25 cellular contexts compared by ENCODE assay signal in genomic region chr17:5023588-5024147, GRCh38. TPM values are rescaled to one million over a fixed set of nuclear protein-coding genes. Genes with fewer than 3 reads are reported as not detected.
DNase-seq lines count a peak whose midpoint lies in the region; ATAC-seq, FAIRE-seq and TF ChIP-seq lines count a peak whose summit lies in the region.
"Had no signal": no experiment of that assay in that cellular context is flagged by ENCODE, and none has a peak within 500 bp of the region (broad histone marks: within the 10 kb centered on the region; RNA-seq: fewer than 3 reads in every experiment).

No MANE protein-coding gene starts in this region.

- TF ChIP-seq EP300 in K562 (IDR thresholded peaks at IDR 0.05; ENCODE audit: low read length) = no peak
- no peak for TF ChIP-seq EP300 in stomach (IDR thresholded peaks at IDR 0.05)

- H3K4me1 Mint-ChIP-seq in activated naive CD8-positive, alpha-beta T cell treated with anti-CD3 and anti-CD28 coated beads, Interleukin-2, amount 10 ng/mL, durations not matched to agents 7 days and 5 days = peaks cover 16% of the 10 kb centered on the region
- peaks cover 6% of the 10 kb centered on the region for H3K4me1 Mint-ChIP-seq in activated naive CD8-positive, alpha-beta T cell treated with anti-CD3 and anti-CD28 coated beads for 36 hours
- H3K4me1 Mint-ChIP-seq: GM23338 had no signal

- H3K9me1 ChIP-seq in K562 (ENCODE audit: control insufficient read depth, insufficient read depth, low read length) = no peaks in the 10 kb centered on the region

- peak overlapping the region; percentile 63 for H3K27ac Mint-ChIP-seq in activated naive CD8-positive, alpha-beta T cell treated with anti-CD3 and anti-CD28 coated beads, Interleukin-2, amount 10 ng/mL, durations not matched to agents 7 days and 5 days
- no peak overlapping the region for H3K27ac Mint-ChIP-seq in activated naive CD8-positive, alpha-beta T cell treated with anti-CD3 and anti-CD28 coated beads for 36 hours
- H3K27ac Mint-ChIP-seq: GM23338 had no signal

- H2BK15ac ChIP-seq in mesenchymal stem cell (ENCODE audit: low read depth, poor library complexity, severe bottlenecking) = peak overlapping the region; percentile 18

- no peak overlapping the region for H4K8ac ChIP-seq in mesenchymal stem cell (ENCODE audit: low read length)

- H3K27ac ChIP-seq in K562 (ENCODE audit: extremely low read depth, low read depth, low read length) (no peak overlapping the region), mesenchymal stem cell (ENCODE audit: low read length, poor library complexity, severe bottlenecking) (no peak overlapping the region), stomach (peak overlapping the region in 3 of 5 donors; percentile 18 to 51 (median 46)), hepatocyte (no peak overlapping the region)
- H3K27ac ChIP-seq: BLaER1 treated with 17β-estradiol and CSF1 and Interleukin-3, amounts not matched to agents 10 nM and 100 nM; SJCRH30 had no signal

- H3K27me3 ChIP-seq in K562 (ENCODE audit: control insufficient read depth in 2 of 2, insufficient read depth in 2 of 2, low read length in 2 of 2) = no peaks in the 10 kb centered on the region
- H3K27me3 ChIP-seq in mesenchymal stem cell (ENCODE audit: control insufficient read depth in 1 of 2, insufficient read depth in 1 of 2, low read length in 2 of 2) = no peaks in the 10 kb centered on the region
- no peaks in the 10 kb centered on the region for H3K27me3 ChIP-seq in stomach
- H3K27me3 ChIP-seq in hepatocyte = no peaks in the 10 kb centered on the region
- H3K27me3 ChIP-seq: BLaER1 treated with 17β-estradiol and CSF1 and Interleukin-3, amounts not matched to agents 10 nM and 100 nM; SJCRH30 had no signal

- H3K36me3 Mint-ChIP-seq in activated naive CD8-positive, alpha-beta T cell treated with anti-CD3 and anti-CD28 coated beads, Interleukin-2, amount 10 ng/mL, durations not matched to agents 7 days and 5 days = peaks cover 15% of the 10 kb centered on the region
- H3K36me3 Mint-ChIP-seq in activated naive CD8-positive, alpha-beta T cell treated with anti-CD3 and anti-CD28 coated beads for 36 hours = peaks cover 10% of the 10 kb centered on the region

- no peaks in the 10 kb centered on the region for H3K27me3 Mint-ChIP-seq in activated naive CD8-positive, alpha-beta T cell treated with anti-CD3 and anti-CD28 coated beads, Interleukin-2, amount 10 ng/mL, durations not matched to agents 7 days and 5 days
- no peaks in the 10 kb centered on the region for H3K27me3 Mint-ChIP-seq in activated naive CD8-positive, alpha-beta T cell treated with anti-CD3 and anti-CD28 coated beads for 36 hours
- H3K27me3 Mint-ChIP-seq: CD4-positive, alpha-beta memory T cell had no signal

- TF ChIP-seq CTCF in K562 (IDR thresholded peaks at IDR 0.05 in 2 of 3, conservative IDR thresholded peaks at IDR 0.05 in 1 of 3; ENCODE audit: insufficient read depth in 2 of 3, low read depth in 1 of 3, low read length in 3 of 3) (no peak), stomach (IDR thresholded peaks at IDR 0.05) (no peak), hepatocyte (IDR thresholded peaks at IDR 0.05; ENCODE audit: poor library complexity) (no peak)

- H3K9ac ChIP-seq in K562 (ENCODE audit: insufficient read depth in 1 of 2, low read depth in 2 of 2, low read length in 2 of 2) (no peak overlapping the region; a peak in 1 of 4 replicates), mesenchymal stem cell (ENCODE audit: low read length) (no peak overlapping the region)

- intact Hi-C loops in K562 (cut with micrococcal nuclease) (no loop called here), stomach (cut with DNase I; ENCODE audit: low total_unique reads) (no loop called here)

- no peak overlapping the region for H2BK12ac ChIP-seq in mesenchymal stem cell (ENCODE audit: low read length in 2 of 2)

- H4K20me1 ChIP-seq in K562 (replicated peaks; ENCODE audit: control insufficient read depth, insufficient read depth, low read length) (no peaks in the 10 kb centered on the region), hepatocyte (ENCODE audit: insufficient read depth, poor library complexity, severe bottlenecking) (no peaks in the 10 kb centered on the region)

- H2BK5ac ChIP-seq in mesenchymal stem cell (ENCODE audit: low read depth, low read length, poor library complexity, severe bottlenecking) = no peak overlapping the region

- no peak overlapping the region for H3K18ac ChIP-seq in mesenchymal stem cell (ENCODE audit: low read depth in 1 of 2, low read length in 2 of 2)

- no peak overlapping the region for H2AFZ ChIP-seq in K562 (ENCODE audit: low read depth, low read length)
- no peak overlapping the region for H2AFZ ChIP-seq in mesenchymal stem cell (ENCODE audit: low read depth, low read length)
- H2AFZ ChIP-seq in hepatocyte = no peak overlapping the region
- H2AFZ ChIP-seq: GM23338 had no signal

- in situ Hi-C loops in K562 (cut with MboI) = no loop called here

- no peak overlapping the region for H4K91ac ChIP-seq in mesenchymal stem cell (ENCODE audit: low read length)

- H3K4me3 Mint-ChIP-seq in activated naive CD8-positive, alpha-beta T cell treated with anti-CD3 and anti-CD28 coated beads, Interleukin-2, amount 10 ng/mL, durations not matched to agents 7 days and 5 days = no peak overlapping the region
- no peak overlapping the region for H3K4me3 Mint-ChIP-seq in activated naive CD8-positive, alpha-beta T cell treated with anti-CD3 and anti-CD28 coated beads for 36 hours
- H3K4me3 Mint-ChIP-seq: CD4-positive, alpha-beta memory T cell; GM23338 had no signal

- H3K9me2 ChIP-seq in hepatocyte (replicated peaks; ENCODE audit: insufficient read depth) = no peaks in the 10 kb centered on the region

- no peak overlapping the region for H2BK120ac ChIP-seq in mesenchymal stem cell (ENCODE audit: low read depth, low read length)

- no TSS peak for BruUV-seq in K562 (replicated peaks; lab: Mats Ljungman, UMichigan)

- H3K9me3 ChIP-seq in K562 (replicated peaks; ENCODE audit: control insufficient read depth, insufficient read depth, low read depth, low read length) (no peaks in the 10 kb centered on the region), mesenchymal stem cell (ENCODE audit: control insufficient read depth, low read length) (no peaks in the 10 kb centered on the region), stomach (no peaks in the 10 kb centered on the region), hepatocyte (ENCODE audit: low read depth) (no peaks in the 10 kb centered on the region)
- H3K9me3 ChIP-seq: BLaER1 treated with 17β-estradiol and CSF1 and Interleukin-3, amounts not matched to agents 10 nM and 100 nM; SJCRH30 had no signal

- no peak for ATAC-seq in activated naive CD8-positive, alpha-beta T cell treated with anti-CD3 and anti-CD28 coated beads, Interleukin-2, amount 10 ng/mL, durations not matched to agents 7 days and 5 days (ENCODE audit: low read depth)
- ATAC-seq in K562 = no peak
- ATAC-seq: GM23338, HCT116, Panc1 had no signal

- H3K79me1 ChIP-seq in mesenchymal stem cell (replicated peaks; ENCODE audit: low read length, poor library complexity, severe bottlenecking) = peaks cover 26% of the 10 kb centered on the region

- TF ChIP-seq RAD21 in K562 (CRISPR knock-in tag; conservative IDR thresholded peaks at IDR 0.05 in 1 of 2, IDR thresholded peaks at IDR 0.05 in 1 of 2) = no peak

- POLR2A ChIA-PET in activated naive CD8-positive, alpha-beta T cell treated with anti-CD3 and anti-CD28 coated beads, Interleukin-2, amount 10 ng/mL, durations not matched to agents 7 days and 5 days (lab: Charles Lee) = interaction anchor here (0.6 kb wide), 1 partner anchor 39 kb away, joined by 5 read pairs; no protein-coding TSS in a partner anchor
- POLR2A ChIA-PET in K562 (lab: Yijun Ruan, JAX) = interaction anchor here (0.8 kb wide), 1 partner anchor 44 kb away, joined by 3 read pairs; no protein-coding TSS in a partner anchor

- TF ChIP-seq POLR2A in K562 (conservative IDR thresholded peaks at IDR 0.05) (no peak), stomach (IDR thresholded peaks at IDR 0.05) (no peak)

- DNase-seq in activated naive CD8-positive, alpha-beta T cell treated with anti-CD3 and anti-CD28 coated beads, Interleukin-2, amount 10 ng/mL, durations not matched to agents 7 days and 5 days = no peak
- no peak for DNase-seq in activated naive CD8-positive, alpha-beta T cell treated with anti-CD3 and anti-CD28 coated beads for 36 hours
- DNase-seq in K562 (ENCODE audit: extremely low read depth in 1 of 4, low spot score in 3 of 4) (no peak), mesenchymal stem cell (no peak), stomach (no peak), putamen (ENCODE audit: low spot score) (no peak), DMS153 (lab: John Stamatoyannopoulos, UW) (no peak), hepatocyte (ENCODE audit: low spot score) (no peak)
- DNase-seq: 8988T; CD4-positive, alpha-beta memory T cell; IMR-90; MV-4-11; NCI-H1105 treated with DMSO at 0.1 percent for 48 hours; NCI-H2029 treated with DMSO at 0.1 percent for 48 hours; NCI-H524 treated with DMSO at 0.1 percent for 48 hours; NCI-H82; SJCRH30 had no signal

- H3K4me2 ChIP-seq in K562 (ENCODE audit: insufficient read depth, low read length) (no peak overlapping the region), mesenchymal stem cell (ENCODE audit: low read length, poor library complexity, severe bottlenecking) (no peak overlapping the region), hepatocyte (no peak overlapping the region)
- H3K4me2 ChIP-seq: BLaER1 treated with 17β-estradiol and CSF1 and Interleukin-3, amounts not matched to agents 10 nM and 100 nM; GM23338 had no signal

- no peak for FAIRE-seq in K562 (lab: Jason Lieb, UNC)
- FAIRE-seq: GM12891, HTR-8/SVneo had no signal

- peaks cover 30% of the 10 kb centered on the region; the same call in 2 of the 3 replicates for H3K36me3 ChIP-seq in K562 (ENCODE audit: control insufficient read depth, insufficient read depth, low read length)
- peaks cover 62 to 63% of the 10 kb centered on the region in 2 experiments for H3K36me3 ChIP-seq in mesenchymal stem cell (ENCODE audit: control insufficient read depth in 1 of 2, insufficient read depth in 2 of 2, low read depth in 1 of 2, low read length in 2 of 2)
- H3K36me3 ChIP-seq in stomach = peaks cover 36 to 56% (median 55%) of the 10 kb centered on the region in 4 donors
- H3K36me3 ChIP-seq in hepatocyte (replicated peaks; ENCODE audit: insufficient read depth, low read depth) = no peaks in the 10 kb centered on the region

- H3K9me3 Mint-ChIP-seq in activated naive CD8-positive, alpha-beta T cell treated with anti-CD3 and anti-CD28 coated beads, Interleukin-2, amount 10 ng/mL, durations not matched to agents 7 days and 5 days = no peaks in the 10 kb centered on the region
- H3K9me3 Mint-ChIP-seq in activated naive CD8-positive, alpha-beta T cell treated with anti-CD3 and anti-CD28 coated beads for 36 hours = no peaks in the 10 kb centered on the region
- H3K9me3 Mint-ChIP-seq: CD4-positive, alpha-beta memory T cell; GM23338 had no signal

- no peak overlapping the region for H3K14ac ChIP-seq in mesenchymal stem cell (ENCODE audit: low read length in 2 of 2)

- H3K4me1 ChIP-seq in K562 (replicated peaks in 1 of 2; ENCODE audit: control insufficient read depth in 2 of 2, insufficient read depth in 2 of 2, low read length in 2 of 2) (peaks cover 0 to 5% of the 10 kb centered on the region in 2 experiments; a peak in 1 of 5 replicates), mesenchymal stem cell (ENCODE audit: control insufficient read depth, insufficient read depth, low read depth, low read length) (peaks cover 8% of the 10 kb centered on the region), stomach (peaks cover 0 to 28% (median 18%) of the 10 kb centered on the region in 4 donors), hepatocyte (ENCODE audit: insufficient read depth) (no peaks in the 10 kb centered on the region)
- H3K4me1 ChIP-seq: SJCRH30 had no signal

- CTCF ChIA-PET in K562 (lab: Yijun Ruan, JAX; ENCODE audit: low intra/inter-chr PET ratio) = no interaction called here

- no peak overlapping the region for H2AK5ac ChIP-seq in mesenchymal stem cell (ENCODE audit: low read length, severe bottlenecking)

- H3K23ac ChIP-seq in mesenchymal stem cell (ENCODE audit: low read length in 2 of 2) = no peak overlapping the region

- H3K79me2 ChIP-seq in K562 (ENCODE audit: control insufficient read depth, insufficient read depth, low read length) = no peaks in the 10 kb centered on the region
- H3K79me2 ChIP-seq in hepatocyte = no peaks in the 10 kb centered on the region

- 97% methylated on average over 5 of the region's 29 CpGs for WGBS in K562 (ENCODE audit: insufficient coverage, low coverage, missing lambda C conversion rate)
- 99% methylated on average over 19 of the region's 29 CpGs for WGBS in mesenchymal stem cell
- WGBS in stomach, 5 donors = 76 to 92% (median 83%) methylated on average over 17 to 29 of the region's 29 CpGs
- 95% methylated on average over 15 of the region's 29 CpGs for WGBS in hepatocyte (ENCODE audit: low lambda C conversion rate, missing lambda C conversion rate)

- H3K4me3 ChIP-seq in K562 = no peak overlapping the region
- no peak overlapping the region for H3K4me3 ChIP-seq in mesenchymal stem cell (ENCODE audit: insufficient read depth in 1 of 2, low read depth in 1 of 2, low read length in 2 of 2)
- no peak overlapping the region for H3K4me3 ChIP-seq in stomach
- no peak overlapping the region for H3K4me3 ChIP-seq in hepatocyte
- H3K4me3 ChIP-seq: BLaER1 treated with 17β-estradiol and CSF1 and Interleukin-3, amounts not matched to agents 10 nM and 100 nM; GM23338; SJCRH30 had no signal

- H3K4ac ChIP-seq in mesenchymal stem cell (ENCODE audit: low read depth in 1 of 2, low read length in 2 of 2) = no peak overlapping the region

RNA-seq across cellular contexts. Expression of gene SLC52A1, which starts 11.6 kb away (rescaled TPM):
- 1 to 10 TPM in 1 of 2 experiments, under 1 TPM in 1; 0.85 to 1.4 TPM for total RNA-seq in activated naive CD8-positive, alpha-beta T cell treated with anti-CD3 and anti-CD28 coated beads, Interleukin-2, amount 10 ng/mL, durations not matched to agents 7 days and 5 days
- total RNA-seq in activated naive CD8-positive, alpha-beta T cell treated with anti-CD3 and anti-CD28 coated beads for 36 hours = not detected
- total RNA-seq in K562 (2011; cell fraction: chromatin; rRNA removed; ENCODE audit: low replicate concordance) = 0.16 TPM in 1 of 2 replicates, not detected in the other
- total RNA-seq in K562 (2011; cell fraction: nucleolus; rRNA removed) = 0.17 TPM in 1 of 2 replicates, not detected in the other
- total RNA-seq in K562 (2011; cell fraction: nucleoplasm; rRNA removed) = not detected in 2 replicates
- total RNA-seq in K562 (2014; rRNA removed) (not detected in 2 replicates), K562 (2014; rRNA removed; fragmentation: Illumina TruSeq; extraction: Trizol) (not detected in 2 replicates), K562 (2015; rRNA removed; fragmentation: Illumina TruSeq; extraction: Trizol) (not detected in 2 replicates), K562 (2021) (not detected in 2 replicates), stomach (not detected), hepatocyte (0.13 TPM in 1 of 2 replicates, not detected in the other)
- polyA plus RNA-seq in K562 (2011; rRNA removed) (0.04 TPM in 1 of 2 replicates, not detected in the other), K562 (2014; fragmentation: Illumina TruSeq; extraction: Trizol) (not detected in 2 replicates), K562 (2014; fragmentation: Nextera tagmentation; extraction: Ambion mirVana) (not detected), K562 (2014; rRNA removed) (not detected in 2 replicates), stomach (1 to 10 TPM in 1 of 3 donors, not detected in 2; 1.0 TPM), hepatocyte (0.16 TPM in 1 of 2 replicates, not detected in the other)
- not detected in 2 replicates for polyA plus RNA-seq in K562 (2011; cell fraction: cytosol; rRNA removed)
- polyA plus RNA-seq in K562 (2011; cell fraction: nucleus; rRNA removed) = not detected in 2 replicates
- 0.05 TPM in 1 of 2 replicates, not detected in the other for polyA plus RNA-seq in K562 (2012)
- not detected in 2 replicates for polyA minus RNA-seq in K562 (2011; rRNA and poly(A)+ RNA removed)
- polyA minus RNA-seq in K562 (2011; cell fraction: cytosol; rRNA and poly(A)+ RNA removed) = not detected in 2 replicates
- polyA minus RNA-seq in K562 (2011; cell fraction: nucleus; rRNA and poly(A)+ RNA removed) = not detected in 2 replicates
- polyA plus RNA-seq in mesenchymal stem cell (2013, experiment 1 of 2) = not detected
- polyA plus RNA-seq in mesenchymal stem cell (2013, experiment 2 of 2) = not detected
- total RNA-seq: G401, IMR-90, M059J, SJCRH30 had no signal
- polyA plus RNA-seq: IMR-90 had no signal

RNA-seq across cellular contexts. Expression of gene KIF1C, which starts 25.9 kb away (rescaled TPM):
- total RNA-seq in activated naive CD8-positive, alpha-beta T cell treated with anti-CD3 and anti-CD28 coated beads, Interleukin-2, amount 10 ng/mL, durations not matched to agents 7 days and 5 days = 10 to 100 TPM; 35.5 to 37.3 TPM
- total RNA-seq in activated naive CD8-positive, alpha-beta T cell treated with anti-CD3 and anti-CD28 coated beads for 36 hours = 10 to 100 TPM; 49.9 to 51.1 TPM
- total RNA-seq in K562 (2011; cell fraction: chromatin; rRNA removed; ENCODE audit: low replicate concordance) = 21.6 and 38.9 TPM in 2 replicates
- 14.3 and 15.7 TPM in 2 replicates for total RNA-seq in K562 (2011; cell fraction: nucleolus; rRNA removed)
- 19.9 and 30.2 TPM in 2 replicates for total RNA-seq in K562 (2011; cell fraction: nucleoplasm; rRNA removed)
- 24.6 and 32.9 TPM in 2 replicates for total RNA-seq in K562 (2014; rRNA removed)
- 22.9 and 25.1 TPM in 2 replicates for total RNA-seq in K562 (2014; rRNA removed; fragmentation: Illumina TruSeq; extraction: Trizol)
- total RNA-seq in K562 (2015; rRNA removed; fragmentation: Illumina TruSeq; extraction: Trizol) = 25.1 and 25.8 TPM in 2 replicates
- 67.4 and 68.4 TPM in 2 replicates for total RNA-seq in K562 (2021)
- polyA plus RNA-seq in K562 (2011; rRNA removed) = 15.4 and 28.5 TPM in 2 replicates
- polyA plus RNA-seq in K562 (2011; cell fraction: cytosol; rRNA removed) = 10.0 and 18.3 TPM in 2 replicates
- polyA plus RNA-seq in K562 (2011; cell fraction: nucleus; rRNA removed) = 20.7 and 22.6 TPM in 2 replicates
- polyA plus RNA-seq in K562 (2012) = 19.6 and 27.3 TPM in 2 replicates
- 24.2 and 29.5 TPM in 2 replicates for polyA plus RNA-seq in K562 (2014; fragmentation: Illumina TruSeq; extraction: Trizol)
- polyA plus RNA-seq in K562 (2014; fragmentation: Nextera tagmentation; extraction: Ambion mirVana) = under 1 TPM; 0.38 to 0.48 TPM
- polyA plus RNA-seq in K562 (2014; rRNA removed) = 15.2 and 21.4 TPM in 2 replicates
- polyA minus RNA-seq in K562 (2011; rRNA and poly(A)+ RNA removed) = 24.6 and 34.2 TPM in 2 replicates
- 19.0 and 19.8 TPM in 2 replicates for polyA minus RNA-seq in K562 (2011; cell fraction: cytosol; rRNA and poly(A)+ RNA removed)
- 3.4 and 4.6 TPM in 2 replicates for polyA minus RNA-seq in K562 (2011; cell fraction: nucleus; rRNA and poly(A)+ RNA removed)
- polyA plus RNA-seq in mesenchymal stem cell (2013, experiment 1 of 2) = 39.8 TPM
- polyA plus RNA-seq in mesenchymal stem cell (2013, experiment 2 of 2) = 38.7 TPM
- 100 to 1,000 TPM in 2 of 5 donors, 10 to 100 TPM in 3; 47.5 to 334 (median 94.8) TPM for total RNA-seq in stomach
- polyA plus RNA-seq in stomach = 100 to 1,000 TPM in 1 of 3 donors, 10 to 100 TPM in 2; 33.4 to 130 (median 70.3) TPM
- 51.3 and 59.4 TPM in 2 replicates for total RNA-seq in hepatocyte
- polyA plus RNA-seq in hepatocyte = 65.2 and 75.9 TPM in 2 replicates

RNA-seq across cellular contexts. Expression of gene INCA1, which starts 26.3 kb away (rescaled TPM):
- under 1 TPM; 0.42 to 0.54 TPM for total RNA-seq in activated naive CD8-positive, alpha-beta T cell treated with anti-CD3 and anti-CD28 coated beads, Interleukin-2, amount 10 ng/mL, durations not matched to agents 7 days and 5 days
- under 1 TPM; 0.29 to 0.36 TPM for total RNA-seq in activated naive CD8-positive, alpha-beta T cell treated with anti-CD3 and anti-CD28 coated beads for 36 hours
- total RNA-seq in K562 (2011; cell fraction: chromatin; rRNA removed; ENCODE audit: low replicate concordance) = 0.25 TPM in 1 of 2 replicates, not detected in the other
- not detected in 2 replicates for total RNA-seq in K562 (2011; cell fraction: nucleolus; rRNA removed)
- total RNA-seq in K562 (2011; cell fraction: nucleoplasm; rRNA removed) = not detected in 2 replicates
- total RNA-seq in K562 (2014; rRNA removed) = 0.27 TPM in 1 of 2 replicates, not detected in the other
- not detected in 2 replicates for total RNA-seq in K562 (2014; rRNA removed; fragmentation: Illumina TruSeq; extraction: Trizol)
- total RNA-seq in K562 (2015; rRNA removed; fragmentation: Illumina TruSeq; extraction: Trizol) = not detected in 2 replicates
- 0.22 TPM in 1 of 2 replicates, not detected in the other for total RNA-seq in K562 (2021)
- polyA plus RNA-seq in K562 (2011; rRNA removed) = 0.08 TPM in 1 of 2 replicates, not detected in the other
- 0.09 TPM in 1 of 2 replicates, not detected in the other for polyA plus RNA-seq in K562 (2011; cell fraction: cytosol; rRNA removed)
- 0.47 TPM in 1 of 2 replicates, not detected in the other for polyA plus RNA-seq in K562 (2011; cell fraction: nucleus; rRNA removed)
- polyA plus RNA-seq in K562 (2012) = 0.69 and 1.1 TPM in 2 replicates
- 0.13 TPM in 1 of 2 replicates, not detected in the other for polyA plus RNA-seq in K562 (2014; fragmentation: Illumina TruSeq; extraction: Trizol)
- polyA plus RNA-seq in K562 (2014; fragmentation: Nextera tagmentation; extraction: Ambion mirVana) = under 1 TPM; 0.11 to 0.50 TPM
- polyA plus RNA-seq in K562 (2014; rRNA removed) = not detected in 2 replicates
- polyA minus RNA-seq in K562 (2011; rRNA and poly(A)+ RNA removed) = not detected in 2 replicates
- polyA minus RNA-seq in K562 (2011; cell fraction: cytosol; rRNA and poly(A)+ RNA removed) = not detected in 2 replicates
- polyA minus RNA-seq in K562 (2011; cell fraction: nucleus; rRNA and poly(A)+ RNA removed) = not detected in 2 replicates
- 0.83 TPM for polyA plus RNA-seq in mesenchymal stem cell (2013, experiment 1 of 2)
- polyA plus RNA-seq in mesenchymal stem cell (2013, experiment 2 of 2) = 0.70 TPM
- 1 to 10 TPM in 2 of 5 donors, not detected in 3; 1.3 to 6.1 TPM for total RNA-seq in stomach
- polyA plus RNA-seq in stomach = 1 to 10 TPM; 1.4 to 2.7 (median 1.6) TPM
- 1.6 and 2.7 TPM in 2 replicates for total RNA-seq in hepatocyte
- polyA plus RNA-seq in hepatocyte = 4.1 and 5.5 TPM in 2 replicates
- total RNA-seq: GM23338, M059J, SJCRH30 had no signal

RNA-seq across cellular contexts. Expression of gene CAMTA2, which starts 36.2 kb away (rescaled TPM):
- 10 to 100 TPM; 62.0 to 67.7 TPM for total RNA-seq in activated naive CD8-positive, alpha-beta T cell treated with anti-CD3 and anti-CD28 coated beads, Interleukin-2, amount 10 ng/mL, durations not matched to agents 7 days and 5 days
- total RNA-seq in activated naive CD8-positive, alpha-beta T cell treated with anti-CD3 and anti-CD28 coated beads for 36 hours = 100 to 1,000 TPM; 107 to 108 TPM
- total RNA-seq in K562 (2011; cell fraction: chromatin; rRNA removed; ENCODE audit: low replicate concordance) = 94.8 and 197 TPM in 2 replicates
- total RNA-seq in K562 (2011; cell fraction: nucleolus; rRNA removed) = 81.6 and 88.2 TPM in 2 replicates
- 67.5 and 71.6 TPM in 2 replicates for total RNA-seq in K562 (2011; cell fraction: nucleoplasm; rRNA removed)
- 3.7 and 9.6 TPM in 2 replicates for total RNA-seq in K562 (2014; rRNA removed)
- 4.0 and 4.4 TPM in 2 replicates for total RNA-seq in K562 (2014; rRNA removed; fragmentation: Illumina TruSeq; extraction: Trizol)
- 5.3 and 7.0 TPM in 2 replicates for total RNA-seq in K562 (2015; rRNA removed; fragmentation: Illumina TruSeq; extraction: Trizol)
- 19.9 and 25.1 TPM in 2 replicates for total RNA-seq in K562 (2021)
- polyA plus RNA-seq in K562 (2011; rRNA removed) = 6.3 and 17.6 TPM in 2 replicates
- 5.4 and 7.7 TPM in 2 replicates for polyA plus RNA-seq in K562 (2011; cell fraction: cytosol; rRNA removed)
- 41.9 and 61.2 TPM in 2 replicates for polyA plus RNA-seq in K562 (2011; cell fraction: nucleus; rRNA removed)
- 15.5 and 24.1 TPM in 2 replicates for polyA plus RNA-seq in K562 (2012)
- polyA plus RNA-seq in K562 (2014; fragmentation: Illumina TruSeq; extraction: Trizol) = 20.5 and 22.7 TPM in 2 replicates
- under 1 TPM; 0.24 to 0.96 TPM for polyA plus RNA-seq in K562 (2014; fragmentation: Nextera tagmentation; extraction: Ambion mirVana)
- 13.6 and 20.2 TPM in 2 replicates for polyA plus RNA-seq in K562 (2014; rRNA removed)
- polyA minus RNA-seq in K562 (2011; rRNA and poly(A)+ RNA removed) = 7.2 and 7.6 TPM in 2 replicates
- polyA minus RNA-seq in K562 (2011; cell fraction: cytosol; rRNA and poly(A)+ RNA removed) = 9.3 and 18.1 TPM in 2 replicates
- 11.0 and 13.6 TPM in 2 replicates for polyA minus RNA-seq in K562 (2011; cell fraction: nucleus; rRNA and poly(A)+ RNA removed)
- 51.0 TPM for polyA plus RNA-seq in mesenchymal stem cell (2013, experiment 1 of 2)
- polyA plus RNA-seq in mesenchymal stem cell (2013, experiment 2 of 2) = 49.6 TPM
- 100 to 1,000 TPM in 2 of 5 donors, 10 to 100 TPM in 2, 1 to 10 TPM in 1; 8.1 to 202 (median 82.1) TPM for total RNA-seq in stomach
- polyA plus RNA-seq in stomach = 10 to 100 TPM; 28.0 to 52.7 (median 41.4) TPM
- total RNA-seq in hepatocyte = 6.9 and 12.5 TPM in 2 replicates
- 45.6 and 47.5 TPM in 2 replicates for polyA plus RNA-seq in hepatocyte

RNA-seq across cellular contexts. Expression of gene ZFP3, which starts 54.6 kb away (rescaled TPM):
- total RNA-seq in activated naive CD8-positive, alpha-beta T cell treated with anti-CD3 and anti-CD28 coated beads, Interleukin-2, amount 10 ng/mL, durations not matched to agents 7 days and 5 days = 1 to 10 TPM; 7.3 to 8.3 TPM
- total RNA-seq in activated naive CD8-positive, alpha-beta T cell treated with anti-CD3 and anti-CD28 coated beads for 36 hours = 1 to 10 TPM; 2.3 to 2.4 TPM
- not detected in 2 replicates for total RNA-seq in K562 (2011; cell fraction: chromatin; rRNA removed; ENCODE audit: low replicate concordance)
- not detected in 2 replicates for total RNA-seq in K562 (2011; cell fraction: nucleolus; rRNA removed)
- not detected in 2 replicates for total RNA-seq in K562 (2011; cell fraction: nucleoplasm; rRNA removed)
- total RNA-seq in K562 (2014; rRNA removed) = not detected in 2 replicates
- not detected in 2 replicates for total RNA-seq in K562 (2014; rRNA removed; fragmentation: Illumina TruSeq; extraction: Trizol)
- not detected in 2 replicates for total RNA-seq in K562 (2015; rRNA removed; fragmentation: Illumina TruSeq; extraction: Trizol)
- 0.04 TPM in 1 of 2 replicates, not detected in the other for total RNA-seq in K562 (2021)
- not detected in 2 replicates for polyA plus RNA-seq in K562 (2011; rRNA removed)
- not detected in 2 replicates for polyA plus RNA-seq in K562 (2011; cell fraction: cytosol; rRNA removed)
- polyA plus RNA-seq in K562 (2011; cell fraction: nucleus; rRNA removed) = not detected in 2 replicates
- 0.03 TPM in 1 of 2 replicates, not detected in the other for polyA plus RNA-seq in K562 (2012)
- polyA plus RNA-seq in K562 (2014; fragmentation: Illumina TruSeq; extraction: Trizol) = not detected in 2 replicates
- polyA plus RNA-seq in K562 (2014; fragmentation: Nextera tagmentation; extraction: Ambion mirVana) = not detected
- not detected in 2 replicates for polyA plus RNA-seq in K562 (2014; rRNA removed)
- polyA minus RNA-seq in K562 (2011; rRNA and poly(A)+ RNA removed) = not detected in 2 replicates
- not detected in 2 replicates for polyA minus RNA-seq in K562 (2011; cell fraction: cytosol; rRNA and poly(A)+ RNA removed)
- not detected in 2 replicates for polyA minus RNA-seq in K562 (2011; cell fraction: nucleus; rRNA and poly(A)+ RNA removed)
- not detected for polyA plus RNA-seq in mesenchymal stem cell (2013, experiment 1 of 2)
- polyA plus RNA-seq in mesenchymal stem cell (2013, experiment 2 of 2) = not detected
- 10 to 100 TPM in 1 of 5 donors, 1 to 10 TPM in 4; 2.9 to 15.2 (median 6.6) TPM for total RNA-seq in stomach
- 1 to 10 TPM; 1.7 to 2.6 (median 1.7) TPM for polyA plus RNA-seq in stomach
- total RNA-seq in hepatocyte = 0.12 and 0.23 TPM in 2 replicates
- 0.24 and 0.32 TPM in 2 replicates for polyA plus RNA-seq in hepatocyte
- total RNA-seq: G401 had no signal

Comparison
In these comparisons a context has a peak if more than half of its experiments do, and no peak if none do; other contexts are left out.
1. H3K27ac ChIP-seq: peak in stomach (3 of 5); none in K562 (single experiment), mesenchymal stem cell (single experiment) and hepatocyte (single experiment).